13 cellular contexts compared by ENCODE assay signal in genomic region chr19:33621065-33621785, GRCh38. TPM values are rescaled to one million over a fixed set of nuclear protein-coding genes. Genes with fewer than 3 reads are reported as not detected.
DNase-seq lines count a peak whose midpoint lies in the region; ATAC-seq, FAIRE-seq and TF ChIP-seq lines count a peak whose summit lies in the region.
"Had no signal": no experiment of that assay in that cellular context is flagged by ENCODE, and none has a peak within 500 bp of the region (broad histone marks: within the 10 kb centered on the region; RNA-seq: fewer than 3 reads in every experiment).

No MANE protein-coding gene starts in this region.

- H3K4me2 ChIP-seq in H9 (ENCODE audit: insufficient read depth, insufficient read length, low read length), result peak overlapping the region; percentile 51

- no peaks in the 10 kb centered on the region for H3K79me1 ChIP-seq in H9 (ENCODE audit: insufficient read depth, low read depth, low read length, poor library complexity, severe bottlenecking)

- no peak for DNase-seq in H9
- DNase-seq in ecto neural progenitor cell (ENCODE audit: low spot score), result peak; percentile 76
- peak; percentile 71 for DNase-seq in kidney
- no peak for DNase-seq in skeletal muscle cell (ENCODE audit: low read depth)
- no peak for DNase-seq in GM19238 (ENCODE audit: insufficient read length, low spot score)
- DNase-seq in NCI-H1694 treated with DMSO at 0.1 percent for 48 hours (lab: John Stamatoyannopoulos, UW), result no peak
- DNase-seq: activated B cell treated with CpG ODN at 0.5 μM for 24 hours; CD4-positive, CD25-positive, alpha-beta regulatory T cell; natural killer cell had no signal

- peak overlapping the region; percentile 48 to 79 for H3K4me3 Mint-ChIP-seq in H9
- H3K4me3 Mint-ChIP-seq: activated B cell treated with CpG ODN at 0.5 μM for 24 hours; CD4-positive, CD25-positive, alpha-beta regulatory T cell; natural killer cell had no signal

- no peak overlapping the region for H3T11ph ChIP-seq in H9 (ENCODE audit: low read length)

- peaks cover 89% of the 10 kb centered on the region for H3K27me3 Mint-ChIP-seq in H9 (ENCODE audit: low read depth)

- H3K23ac ChIP-seq in H9 (ENCODE audit: insufficient read length, low read depth, low read length), result no peak overlapping the region

- no CpG with 5 or more reads among the region's 60 CpGs for WGBS in H9 (ENCODE audit: extremely low coverage, insufficient read length, low lambda C conversion rate)

- H2BK5ac ChIP-seq in H9 (ENCODE audit: insufficient read length, low read length), result no peak overlapping the region

- H3K23me2 ChIP-seq in H9 (ENCODE audit: insufficient read length, low read depth, low read length, poor library complexity, severe bottlenecking), result peaks cover 19% of the 10 kb centered on the region

- no peak overlapping the region for H4K91ac ChIP-seq in H9 (ENCODE audit: insufficient read length, low read depth, low read length)

- FAIRE-seq in kidney (lab: Jason Lieb, UNC), result no peak
- FAIRE-seq: G401.6 had no signal

- H3K9ac ChIP-seq in H9 (ENCODE audit: extremely low read depth, insufficient read length, low read length) (no peak overlapping the region), kidney (ENCODE audit: low read length in 2 of 2) (no peak overlapping the region)

- H3K4ac ChIP-seq in H9 (ENCODE audit: low read depth, low read length), result no peak overlapping the region

- no peak overlapping the region for H2BK120ac ChIP-seq in H9 (ENCODE audit: low read depth, low read length, poor library complexity, severe bottlenecking)

- no peak overlapping the region for H3K56ac ChIP-seq in H9 (ENCODE audit: insufficient read length, low read depth, low read length)

- H3K14ac ChIP-seq in H9 (ENCODE audit: insufficient read depth, low read length), result no peak overlapping the region

- H4K20me1 ChIP-seq in H9 (ENCODE audit: control insufficient read depth, insufficient read depth, insufficient read length), result no peaks in the 10 kb centered on the region

- H3K9me3 Mint-ChIP-seq in H9, result no peaks in the 10 kb centered on the region
- H3K9me3 Mint-ChIP-seq: activated B cell treated with CpG ODN at 0.5 μM for 24 hours, natural killer cell had no signal

- no peak overlapping the region for H3K27ac Mint-ChIP-seq in H9
- H3K27ac Mint-ChIP-seq: activated B cell treated with CpG ODN at 0.5 μM for 24 hours; CD4-positive, CD25-positive, alpha-beta regulatory T cell; natural killer cell had no signal

- TF ChIP-seq CTCF in H9 (conservative IDR thresholded peaks at IDR 0.05) (no peak), kidney (IDR thresholded peaks at IDR 0.05; ENCODE audit: borderline replicate concordance, extremely low read depth, insufficient read depth) (no peak)

- no peaks in the 10 kb centered on the region for H3K36me3 ChIP-seq in kidney (ENCODE audit: control insufficient read depth in 1 of 2, insufficient read depth in 2 of 2, low read length in 2 of 2)

- no peak overlapping the region for H2BK15ac ChIP-seq in H9 (ENCODE audit: low read depth, low read length)

- no peak overlapping the region for H4K5ac ChIP-seq in H9 (ENCODE audit: insufficient read length, low read depth, low read length)

- intact Hi-C loops in kidney (cut with DNase I), result no loop called here

- H3K36me3 Mint-ChIP-seq in H9 (ENCODE audit: insufficient read depth in 1 of 3, low read depth in 3 of 3), result no peaks in the 10 kb centered on the region
- H3K36me3 Mint-ChIP-seq: CD4-positive, CD25-positive, alpha-beta regulatory T cell; natural killer cell had no signal

- H2BK20ac ChIP-seq in H9 (ENCODE audit: low read depth, low read length, poor library complexity, severe bottlenecking), result no peak overlapping the region

- peaks cover 24% of the 10 kb centered on the region; the same call in 1 of the 2 replicates for H3K27me3 ChIP-seq in H9 (ENCODE audit: insufficient read depth, low read length)

- ATAC-seq in GM18505 (IDR thresholded peaks at IDR 0.05; ENCODE audit: unreplicated experiment) (no peak), GM18519 (IDR thresholded peaks at IDR 0.05; ENCODE audit: low FRiP score, unreplicated experiment) (no peak)
- ATAC-seq: natural killer cell had no signal

- H3K4me1 ChIP-seq in H9 (ENCODE audit: insufficient read depth, low read length) (peaks cover 4% of the 10 kb centered on the region; the same call in 1 of the 2 replicates), kidney (ENCODE audit: control insufficient read depth in 1 of 2, insufficient read depth in 1 of 2, low read depth in 1 of 2, low read length in 2 of 2) (peaks cover 0 to 4% of the 10 kb centered on the region in 2 donors)

- H3K79me2 ChIP-seq in H9 (ENCODE audit: insufficient read depth, low read length), result no peaks in the 10 kb centered on the region

- no peak overlapping the region for H4K8ac ChIP-seq in H9 (replicated peaks; ENCODE audit: insufficient read length, low read depth, low read length)

- H3K4me1 Mint-ChIP-seq in H9, result peaks cover 16 to 18% of the 10 kb centered on the region in 2 experiments
- H3K4me1 Mint-ChIP-seq: activated B cell treated with CpG ODN at 0.5 μM for 24 hours, natural killer cell had no signal

- H2AK5ac ChIP-seq in H9 (ENCODE audit: insufficient read length, low read length), result no peak overlapping the region

- H3K4me3 ChIP-seq in kidney (ENCODE audit: low read length in 2 of 2) (no peak overlapping the region), skeletal muscle cell (ENCODE audit: low read depth, low read length) (peak overlapping the region; percentile 21)

- no peak overlapping the region for H3K18ac ChIP-seq in H9 (ENCODE audit: insufficient read length, low read depth, low read length)

- no peak overlapping the region for H2BK12ac ChIP-seq in H9 (ENCODE audit: insufficient read length, low read depth, low read length)

- TF ChIP-seq POLR2A in GM18505 (IDR thresholded peaks at IDR 0.05; ENCODE audit: borderline replicate concordance, extremely low read depth, insufficient read depth, insufficient read length), result no peak

- H3K27ac ChIP-seq in H9 (ENCODE audit: insufficient read length, low read depth, low read length) (no peak overlapping the region), kidney (ENCODE audit: low read depth in 2 of 2, low read length in 2 of 2) (no peak overlapping the region)

- H3K9me3 ChIP-seq in H9 (ENCODE audit: control insufficient read depth, low read depth, low read length) (no peaks in the 10 kb centered on the region), kidney (ENCODE audit: control insufficient read depth in 1 of 2, low read length in 2 of 2) (no peaks in the 10 kb centered on the region)

- H2AFZ ChIP-seq in H9 (ENCODE audit: low read length), result no peak overlapping the region

RNA-seq across cellular contexts. Expression of gene CHST8, which starts 0.5 kb away (rescaled TPM):
- total RNA-seq in H9 (2021), result 4.9 and 5.1 TPM in 2 replicates
- total RNA-seq in kidney, result 0.28 TPM
- not detected for polyA plus RNA-seq in kidney (ENCODE audit: insufficient read depth, low read depth, low replicate concordance)
- total RNA-seq: activated B cell treated with CpG ODN at 0.5 μM for 24 hours, endothelial cell of umbilical vein, natural killer cell had no signal
- polyA plus RNA-seq: CD4-positive, CD25-positive, alpha-beta regulatory T cell; endothelial cell of umbilical vein had no signal

Comparison
In these comparisons a context has a peak if more than half of its experiments do, and no peak if none do; other contexts are left out.
1. DNase-seq: peak in ecto neural progenitor cell (single experiment) and kidney (single experiment); none in H9 (single experiment), skeletal muscle cell (single experiment), GM19238 (single experiment) and NCI-H1694 treated with DMSO at 0.1 percent for 48 hours (single experiment).